ENCODE assay signal across 15 cellular contexts in the genomic region with DNA sequence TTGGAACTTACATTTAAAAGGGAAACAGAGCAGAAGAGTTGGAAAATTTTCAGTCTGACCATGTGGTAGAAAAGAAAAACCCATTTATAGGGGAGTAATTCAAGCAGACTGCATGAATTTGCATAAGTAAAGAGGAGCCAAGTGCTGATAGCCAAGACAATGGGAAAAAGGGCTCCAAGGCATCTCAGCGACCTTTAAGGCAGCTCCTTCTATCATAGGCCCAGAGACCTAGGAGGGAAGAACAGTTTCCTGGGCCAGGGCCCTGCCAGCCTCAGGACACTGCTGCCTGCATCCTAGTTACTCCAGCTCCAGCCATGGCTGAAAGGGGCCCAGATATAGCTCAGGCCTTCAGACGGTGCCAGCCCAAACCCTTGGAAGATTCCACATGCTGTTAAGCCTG. TPM values are rescaled to one million over a fixed set of nuclear protein-coding genes. Genes with fewer than 3 reads are reported as not detected.
DNase-seq lines count a peak whose midpoint lies in the region; ATAC-seq and TF ChIP-seq lines count a peak whose summit lies in the region.
"Had no signal": no experiment of that assay in that cellular context is flagged by ENCODE, and none has a peak within 500 bp of the region (broad histone marks: within the 10 kb centered on the region; RNA-seq: fewer than 3 reads in every experiment).

No MANE protein-coding gene starts in this region.

- H3K27ac ChIP-seq in heart left ventricle: peak overlapping the region in 1 of 12 donors; percentile 12
- H3K27ac ChIP-seq in upper lobe of right lung: no peak overlapping the region
- H3K27ac ChIP-seq: PC-9 had no signal

- no peak overlapping the region for H3K4me3 ChIP-seq in heart left ventricle
- no peak overlapping the region for H3K4me3 ChIP-seq in NT2/D1 (ENCODE audit: insufficient read length, low read depth)
- no peak overlapping the region for H3K4me3 ChIP-seq in upper lobe of right lung
- H3K4me3 ChIP-seq: PC-9 had no signal

- H3K9me3 ChIP-seq in heart left ventricle (peaks cover 0 to 16% (median 0%) of the 10 kb centered on the region in 12 donors), NT2/D1 (ENCODE audit: insufficient read depth, low read length) (peaks cover 15% of the 10 kb centered on the region; the same call in 1 of the 2 replicates), upper lobe of right lung (no peaks in the 10 kb centered on the region)

- H3K4me1 ChIP-seq in heart left ventricle (peaks cover 2 to 82% (median 25%) of the 10 kb centered on the region in 12 donors), NT2/D1 (ENCODE audit: insufficient read depth, insufficient read length) (peaks cover 6% of the 10 kb centered on the region), upper lobe of right lung (peaks cover 20% of the 10 kb centered on the region)

- TF ChIP-seq CTCF in heart left ventricle (IDR thresholded peaks at IDR 0.05): no peak
- no peak for TF ChIP-seq CTCF in upper lobe of right lung (IDR thresholded peaks at IDR 0.05)

- H3K9ac ChIP-seq in NT2/D1 (ENCODE audit: insufficient read length, low read depth): no peak overlapping the region

- H3K36me3 ChIP-seq in heart left ventricle (no peaks in the 10 kb centered on the region), NT2/D1 (ENCODE audit: insufficient read depth, insufficient read length, low read length) (no peaks in the 10 kb centered on the region), upper lobe of right lung (no peaks in the 10 kb centered on the region)

- intact Hi-C loops in Right ventricle myocardium superior (cut with DNase I) (no loop called here), heart left ventricle (cut with DNase I) (loop anchor here in 1 of 10 donors (10.0 kb wide), 1 partner anchor 500 kb away; no protein-coding TSS in a partner anchor), left colon (cut with DNase I, micrococcal nuclease) (no loop called here), upper lobe of right lung (cut with DNase I) (no loop called here)

- H3K27me3 ChIP-seq in heart left ventricle (no peaks in the 10 kb centered on the region), NT2/D1 (ENCODE audit: insufficient read depth, insufficient read length) (no peaks in the 10 kb centered on the region), upper lobe of right lung (no peaks in the 10 kb centered on the region)

- WGBS in heart left ventricle, 4 donors: 43 to 74% (median 66%) methylated on average over 2 of the region's 2 CpGs

- TF ChIP-seq POLR2A in heart left ventricle (IDR thresholded peaks at IDR 0.05): no peak

- DNase-seq in Right ventricle myocardium superior (no peak), heart left ventricle (no peak), NT2/D1 (ENCODE audit: low read depth, low spot score) (peak; percentile 58), left colon (no peak), upper lobe of right lung (no peak), NCI-H1092 treated with DMSO at 0.1 percent for 48 hours (lab: John Stamatoyannopoulos, UW) (no peak), T1000 (lab: John Stamatoyannopoulos, UW) (no peak)
- DNase-seq in stimulated activated naive CD4-positive, alpha-beta T cell (lab: John Stamatoyannopoulos, UW): no peak
- DNase-seq: CD8-positive, alpha-beta T cell; DMS79; NCI-H1436 treated with DMSO at 0.1 percent for 48 hours; NCI-H2029 treated with DMSO at 0.1 percent for 48 hours; NCI-H2171 treated with DMSO at 0.1 percent for 48 hours; NCI-H748 treated with DMSO at 0.1 percent for 48 hours; PC-9 had no signal

- ATAC-seq in Right ventricle myocardium superior (ENCODE audit: poor library complexity): peak; percentile 28
- ATAC-seq in heart left ventricle: no peak
- ATAC-seq in left colon: peak; percentile 20
- ATAC-seq in upper lobe of right lung: peak; percentile 16
- ATAC-seq: CD8-positive, alpha-beta T cell had no signal

RNA-seq across cellular contexts. Expression of a gene that starts 7.5 kb away (rescaled TPM):
- total RNA-seq in Right ventricle myocardium superior (26.2 TPM), heart left ventricle (10 to 100 TPM; 23.5 to 43.9 (median 33.7) TPM), left colon (10 to 100 TPM; 59.3 to 60.2 TPM), upper lobe of right lung (67.9 TPM)
- 10 to 100 TPM in 1 of 2 donors, 1 to 10 TPM in 1; 8.7 to 33.7 TPM for polyA plus RNA-seq in heart left ventricle

RNA-seq across cellular contexts. Expression of a gene that starts 40.0 kb away (rescaled TPM):
- total RNA-seq in Right ventricle myocardium superior (3.9 TPM), heart left ventricle (1 to 10 TPM; 2.3 to 6.9 (median 5.1) TPM), left colon (1 to 10 TPM; 1.4 to 5.5 TPM), upper lobe of right lung (7.1 TPM)
- 1 to 10 TPM; 1.9 TPM for polyA plus RNA-seq in heart left ventricle
- total RNA-seq: CD8-positive, alpha-beta T cell; PC-9 had no signal

Comparison
In these comparisons a context has a peak if more than half of its experiments do, and no peak if none do; other contexts are left out.
1. ATAC-seq: peak in Right ventricle myocardium superior (single experiment), left colon (single experiment) and upper lobe of right lung (single experiment); none in heart left ventricle (0 of 4).